ENCODE assay signal across 33 cellular contexts in genomic region chr13:108686027-108686426, GRCh38. TPM values are rescaled to one million over a fixed set of nuclear protein-coding genes. Genes with fewer than 3 reads are reported as not detected.
"Had no signal": no experiment of that assay in that cellular context is flagged by ENCODE, and none has a peak within 500 bp of the region (broad histone marks: within the 10 kb centered on the region; RNA-seq: fewer than 3 reads in every experiment).

No MANE protein-coding gene starts in this region.

- H3K27me3 Mint-ChIP-seq: naive B cell; natural killer cell treated with Interleukin-12 subunit alpha and Interleukin-12 subunit beta and Interleukin-15 and Interleukin-18, amount 100 ng/mL, for 72 hours; stimulated activated naive B cell treated with anti-CD40 and anti-IgM and Interleukin-4, amounts not matched to agents 10 μg/mL and 1 μg/mL and 100 μg/mL, for 72 hours had no signal

- H3K4me3 ChIP-seq: pancreas, prostate gland, right lobe of liver, sigmoid colon, skin epidermis, smooth muscle cell, spleen, stomach, thoracic aorta, thyroid gland, tibial nerve, upper lobe of left lung, vagina had no signal

- H3K27ac ChIP-seq: neutrophil, pancreas, prostate gland, right lobe of liver, sigmoid colon, skin epidermis, spleen, stomach, thoracic aorta, thyroid gland, tibial nerve, upper lobe of left lung, vagina had no signal

- H3K27me3 ChIP-seq: neutrophil, pancreas, right lobe of liver, sigmoid colon, spleen, stomach, thyroid gland, tibial nerve, upper lobe of left lung, vagina had no signal

- H3K9me3 Mint-ChIP-seq: nephron progenitor cell; stimulated activated naive CD8-positive, alpha-beta T cell treated with anti-CD3 and anti-CD28 coated beads, Interleukin-15, Interleukin-2, amounts not matched to agents 100 ng/mL and 50 ng/mL, for 24 hours had no signal

- DNase-seq: naive B cell; naive thymus-derived CD8-positive, alpha-beta T cell; nephron progenitor cell; nucleus accumbens; pancreas; retina; right cardiac atrium; right lobe of liver; sigmoid colon; spleen; stimulated activated CD4-positive, alpha-beta T cell treated with anti-CD3 and anti-CD28 coated beads, Interleukin-12 subunit alpha, Interleukin-12 subunit beta, amount 100 ng/mL, for 4 hours; stimulated activated CD4-positive, alpha-beta T cell treated with anti-CD3 and anti-CD28 coated beads, Interleukin-1b, Interleukin-23, amount 100 ng/mL, for 48 hours; stimulated activated CD4-positive, alpha-beta T cell treated with anti-CD3 and anti-CD28 coated beads, Interleukin-4, amount 100 ng/mL, for 1 hour; stimulated activated CD4-positive, alpha-beta T cell treated with anti-CD3 and anti-CD28 coated beads, Interleukin-4, amount 100 ng/mL, for 4 hours; stimulated activated CD8-positive, alpha-beta memory T cell treated with anti-CD3 and anti-CD28 coated beads, Interleukin-4, amount 100 ng/mL, for 48 hours; stimulated activated naive B cell treated with anti-CD40 and anti-IgM and Interleukin-4, amounts not matched to agents 10 μg/mL and 1 μg/mL and 100 μg/mL, for 72 hours; stimulated activated naive CD4-positive, alpha-beta T cell treated with Interleukin-2 at 50 U/mL for 16 hours; stomach; thyroid gland; trophoblast cell; upper lobe of left lung had no signal

- H3K36me3 ChIP-seq: neutrophil, pancreas, prostate gland, right lobe of liver, sigmoid colon, spleen, stomach, thoracic aorta, thyroid gland, tibial nerve, upper lobe of left lung, vagina had no signal

- H3K36me3 Mint-ChIP-seq: naive B cell; naive thymus-derived CD8-positive, alpha-beta T cell; natural killer cell treated with Interleukin-12 subunit alpha and Interleukin-12 subunit beta and Interleukin-15 and Interleukin-18, amount 100 ng/mL, for 72 hours; stimulated activated naive B cell treated with anti-CD40 and anti-IgM and Interleukin-4, amounts not matched to agents 10 μg/mL and 1 μg/mL and 100 μg/mL, for 72 hours had no signal

- H3K4me2 ChIP-seq: smooth muscle cell had no signal

- H3K27ac Mint-ChIP-seq: naive B cell; naive thymus-derived CD8-positive, alpha-beta T cell; natural killer cell treated with Interleukin-12 subunit alpha and Interleukin-12 subunit beta and Interleukin-15 and Interleukin-18, amount 100 ng/mL, for 72 hours; nephron progenitor cell; stimulated activated naive B cell treated with anti-CD40 and anti-IgM and Interleukin-4, amounts not matched to agents 10 μg/mL and 1 μg/mL and 100 μg/mL, for 72 hours; stimulated activated naive CD8-positive, alpha-beta T cell treated with anti-CD3 and anti-CD28 coated beads, Interleukin-15, Interleukin-2, amounts not matched to agents 100 ng/mL and 50 ng/mL, for 24 hours had no signal

- H3K9me3 ChIP-seq: neutrophil, pancreas, prostate gland, right lobe of liver, sigmoid colon, spleen, stomach, thoracic aorta, thyroid gland, tibial nerve, upper lobe of left lung, vagina had no signal

- H3K4me1 ChIP-seq: pancreas, prostate gland, right lobe of liver, sigmoid colon, spleen, stomach, thyroid gland, tibial nerve, upper lobe of left lung, vagina had no signal

- H3K4me1 Mint-ChIP-seq: naive B cell; naive thymus-derived CD8-positive, alpha-beta T cell; nephron progenitor cell; neural crest cell; stimulated activated naive B cell treated with anti-CD40 and anti-IgM and Interleukin-4, amounts not matched to agents 10 μg/mL and 1 μg/mL and 100 μg/mL, for 72 hours had no signal

- H3K4me3 Mint-ChIP-seq: naive B cell; naive thymus-derived CD8-positive, alpha-beta T cell; natural killer cell treated with Interleukin-12 subunit alpha and Interleukin-12 subunit beta and Interleukin-15 and Interleukin-18, amount 100 ng/mL, for 72 hours; nephron progenitor cell; neural crest cell; stimulated activated naive B cell treated with anti-CD40 and anti-IgM and Interleukin-4, amounts not matched to agents 10 μg/mL and 1 μg/mL and 100 μg/mL, for 72 hours; stimulated activated naive CD8-positive, alpha-beta T cell treated with anti-CD3 and anti-CD28 coated beads, Interleukin-15, Interleukin-2, amounts not matched to agents 100 ng/mL and 50 ng/mL, for 24 hours had no signal

RNA-seq across cellular contexts. Expression of gene MYO16, which starts 56.6 kb away (rescaled TPM):
- total RNA-seq: naive thymus-derived CD8-positive, alpha-beta T cell; natural killer cell treated with Interleukin-12 subunit alpha and Interleukin-12 subunit beta and Interleukin-15 and Interleukin-18, amount 100 ng/mL, for 72 hours; pulmonary artery endothelial cell; smooth muscle cell; ureter had no signal
- polyA plus RNA-seq: naive thymus-derived CD8-positive, alpha-beta T cell; smooth muscle cell had no signal
